Comparison of ENCODE assay signal across 12 cellular contexts in the genomic region with DNA sequence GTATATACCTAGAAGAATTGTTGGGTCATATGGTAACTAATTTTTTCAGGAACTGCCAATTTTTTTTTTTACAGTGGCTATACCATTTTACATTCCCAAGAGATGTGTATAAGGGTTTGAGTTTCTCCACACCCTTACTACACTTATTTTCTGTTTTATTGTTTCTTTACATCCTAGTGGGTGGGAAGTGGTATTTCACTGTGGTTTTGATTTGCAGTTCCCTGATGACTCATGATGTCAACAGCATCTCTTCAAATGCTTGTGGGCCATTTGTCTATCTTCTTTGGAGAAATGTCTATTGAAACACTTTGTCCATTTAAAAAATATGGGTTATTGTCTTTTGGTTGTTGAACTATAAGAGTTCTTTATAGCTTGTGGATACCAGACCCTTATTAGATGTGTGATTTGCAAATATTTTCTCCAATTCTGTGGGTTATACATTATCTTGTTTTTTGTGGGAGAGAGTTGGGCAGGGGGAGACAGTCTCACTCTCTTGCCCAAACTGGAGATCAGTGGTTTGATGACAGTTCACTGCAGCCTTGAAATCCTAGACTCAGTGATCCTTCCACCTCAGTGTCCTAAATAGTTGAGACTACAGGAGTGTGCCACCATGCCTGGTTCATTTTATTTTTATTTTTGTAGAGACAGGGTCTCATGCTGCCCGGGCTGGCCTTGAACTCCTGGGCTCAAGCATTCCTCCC. TPM values are rescaled to one million over a fixed set of nuclear protein-coding genes. Genes with fewer than 3 reads are reported as not detected.
DNase-seq lines count a peak whose midpoint lies in the region; ATAC-seq, FAIRE-seq and TF ChIP-seq lines count a peak whose summit lies in the region.
"Had no signal": no experiment of that assay in that cellular context is flagged by ENCODE, and none has a peak within 500 bp of the region (broad histone marks: within the 10 kb centered on the region; RNA-seq: fewer than 3 reads in every experiment).

No MANE protein-coding gene starts in this region.

- H3K27ac Mint-ChIP-seq in nephron progenitor cell = peak overlapping the region; percentile 20
- no peak overlapping the region for H3K27ac Mint-ChIP-seq in stimulated activated memory B cell treated with anti-CD40 and anti-IgM and Interleukin-4, amounts not matched to agents 10 μg/mL and 1 μg/mL and 100 μg/mL, for 72 hours

- no peaks in the 10 kb centered on the region for H3K9me3 Mint-ChIP-seq in nephron progenitor cell
- H3K9me3 Mint-ChIP-seq in stimulated activated memory B cell treated with anti-CD40 and anti-IgM and Interleukin-4, amounts not matched to agents 10 μg/mL and 1 μg/mL and 100 μg/mL, for 72 hours = no peaks in the 10 kb centered on the region

- no peak for ATAC-seq in stimulated activated memory B cell treated with anti-CD40 and anti-IgM and Interleukin-4, amounts not matched to agents 10 μg/mL and 1 μg/mL and 100 μg/mL, for 72 hours

- no peak overlapping the region for H3K4me3 ChIP-seq in astrocyte of the spinal cord (ENCODE audit: low read depth, low read length)
- no peak overlapping the region for H3K4me3 ChIP-seq in kidney (ENCODE audit: low read length in 2 of 2)

- no peak for TF ChIP-seq POLR2A in GM12891 (IDR thresholded peaks at IDR 0.05; ENCODE audit: low read depth, low read length)

- intact Hi-C loops in kidney (cut with DNase I) = no loop called here

- no peak for TF ChIP-seq CTCF in astrocyte of the spinal cord (IDR thresholded peaks at IDR 0.05; ENCODE audit: low read depth, low read length)
- no peak for TF ChIP-seq CTCF in nephron progenitor cell (IDR thresholded peaks at IDR 0.05)
- TF ChIP-seq CTCF in kidney (IDR thresholded peaks at IDR 0.05; ENCODE audit: borderline replicate concordance, extremely low read depth, insufficient read depth) = no peak

- in situ Hi-C loops in astrocyte of the spinal cord (cut with HindIII; ENCODE audit: low sequenced_read_pairs) = no loop called here

- H3K4me3 Mint-ChIP-seq in nephron progenitor cell = no peak overlapping the region
- no peak overlapping the region for H3K4me3 Mint-ChIP-seq in stimulated activated memory B cell treated with anti-CD40 and anti-IgM and Interleukin-4, amounts not matched to agents 10 μg/mL and 1 μg/mL and 100 μg/mL, for 72 hours

- H3K36me3 Mint-ChIP-seq in nephron progenitor cell (ENCODE audit: low read depth) = peaks cover 88% of the 10 kb centered on the region
- H3K36me3 Mint-ChIP-seq in stimulated activated memory B cell treated with anti-CD40 and anti-IgM and Interleukin-4, amounts not matched to agents 10 μg/mL and 1 μg/mL and 100 μg/mL, for 72 hours = peaks cover 58% of the 10 kb centered on the region

- no peaks in the 10 kb centered on the region for H3K4me1 ChIP-seq in kidney (ENCODE audit: control insufficient read depth in 1 of 2, insufficient read depth in 1 of 2, low read depth in 1 of 2, low read length in 2 of 2)

- H3K36me3 ChIP-seq in kidney (ENCODE audit: control insufficient read depth in 1 of 2, insufficient read depth in 2 of 2, low read length in 2 of 2) = peaks cover 4 to 9% of the 10 kb centered on the region in 2 donors

- no peaks in the 10 kb centered on the region for H3K27me3 Mint-ChIP-seq in nephron progenitor cell (ENCODE audit: low read depth, poor library complexity)
- H3K27me3 Mint-ChIP-seq in stimulated activated memory B cell treated with anti-CD40 and anti-IgM and Interleukin-4, amounts not matched to agents 10 μg/mL and 1 μg/mL and 100 μg/mL, for 72 hours = no peaks in the 10 kb centered on the region

- no peak for FAIRE-seq in GM12891 (lab: Jason Lieb, UNC)
- no peak for FAIRE-seq in kidney (lab: Jason Lieb, UNC)
- FAIRE-seq: G401.6, HTR-8/SVneo had no signal

- DNase-seq in GM12891 (ENCODE audit: insufficient read length, low spot score) (no peak), NOMO-1 (lab: John Stamatoyannopoulos, UW; ENCODE audit: unreplicated experiment in 2 of 2) (peak; percentile 28 to 61), astrocyte of the spinal cord (ENCODE audit: low read depth, low spot score) (peak; percentile 50), nephron progenitor cell (no peak), kidney (no peak), cerebellum (ENCODE audit: low spot score) (no peak)
- DNase-seq: amniotic stem cell, head of caudate nucleus, NCI-H510A had no signal

- no peaks in the 10 kb centered on the region for H3K4me1 Mint-ChIP-seq in nephron progenitor cell
- peaks cover 6% of the 10 kb centered on the region for H3K4me1 Mint-ChIP-seq in stimulated activated memory B cell treated with anti-CD40 and anti-IgM and Interleukin-4, amounts not matched to agents 10 μg/mL and 1 μg/mL and 100 μg/mL, for 72 hours

- no peak overlapping the region for H3K9ac ChIP-seq in kidney (ENCODE audit: low read length in 2 of 2)

- no peak overlapping the region for H3K27ac ChIP-seq in kidney (ENCODE audit: low read depth in 2 of 2, low read length in 2 of 2)

- H3K9me3 ChIP-seq in kidney (ENCODE audit: control insufficient read depth in 1 of 2, low read length in 2 of 2) = no peaks in the 10 kb centered on the region

TF ChIP-seq in GM12891, 5 proteins besides CTCF, POLR2A, EP300 and RAD21:
- peak; percentile 61 for TF ChIP-seq SPI1 (IDR thresholded peaks at IDR 0.05; ENCODE audit: low read depth, low read length)
- no peak for TF ChIP-seq POLR2AphosphoS5 (IDR thresholded peaks at IDR 0.05; ENCODE audit: low read depth, low read length)

RNA-seq across cellular contexts. Expression of gene PISD, which starts 30.3 kb away (rescaled TPM):
- polyA plus RNA-seq in GM12891 (2012; ENCODE audit: low read depth, missing spikeins) = 29.0 TPM
- total RNA-seq in kidney (64.9 TPM), cerebellum (31.0 TPM)
- polyA plus RNA-seq in kidney (ENCODE audit: insufficient read depth, low read depth, low replicate concordance) = 27.3 TPM

RNA-seq across cellular contexts. Expression of gene PRR14L, which starts 57.6 kb away (rescaled TPM):
- 7.9 TPM for polyA plus RNA-seq in GM12891 (2012; ENCODE audit: low read depth, missing spikeins)
- 45.3 TPM for total RNA-seq in kidney
- polyA plus RNA-seq in kidney (ENCODE audit: insufficient read depth, low read depth, low replicate concordance) = 5.1 TPM
- 31.9 TPM for total RNA-seq in cerebellum

Comparison
In these comparisons a context has a peak if more than half of its experiments do, and no peak if none do; other contexts are left out.
1. DNase-seq: peak in NOMO-1 (2 of 2) and astrocyte of the spinal cord (single experiment); none in GM12891 (single experiment), nephron progenitor cell (single experiment), kidney (single experiment) and cerebellum (single experiment).